Comparison of ENCODE assay signal across 2 cellular contexts in the genomic region with DNA sequence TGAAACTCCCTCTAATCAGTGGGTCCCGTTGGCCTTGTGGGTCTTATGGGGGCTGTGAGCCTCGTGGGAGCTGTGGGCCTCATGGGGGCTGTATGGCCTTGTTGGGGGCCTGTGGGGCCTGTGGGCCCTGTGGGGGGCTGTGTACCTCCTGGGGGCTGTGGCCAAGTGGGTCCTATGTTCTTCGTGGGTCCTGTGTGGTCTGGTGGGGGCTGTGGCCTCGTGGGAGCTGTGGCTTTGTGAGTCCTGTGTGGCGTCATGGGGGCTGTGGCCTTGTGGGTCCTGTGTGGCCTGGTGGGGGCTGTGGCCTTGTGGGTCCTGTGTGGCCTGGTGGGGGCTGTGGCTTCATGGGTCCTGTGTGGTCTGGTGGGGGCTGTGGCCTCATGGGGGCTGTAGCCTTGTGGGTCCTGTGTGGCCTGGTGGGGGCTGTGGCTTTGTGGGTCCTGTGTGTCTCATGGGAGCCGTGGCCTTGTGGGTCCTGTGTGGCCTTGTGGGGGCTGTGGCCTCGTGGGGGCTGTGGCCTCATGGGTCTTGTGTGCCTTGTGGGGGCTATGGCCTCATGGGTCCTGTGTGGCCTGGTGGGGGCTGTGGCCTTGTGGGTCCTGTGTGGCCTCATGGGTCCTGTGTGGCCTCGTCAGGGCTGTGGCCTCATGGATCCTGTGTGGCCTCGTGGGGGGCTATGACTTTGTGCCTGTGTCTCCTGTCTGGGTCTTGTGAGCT.
TF ChIP-seq lines count a peak whose summit lies in the region.

No MANE protein-coding gene starts in this region.

TF ChIP-seq in HEK293, 187 proteins besides CTCF, POLR2A, EP300 and RAD21:
- no peak for TF ChIP-seq SETDB1 (IDR thresholded peaks at IDR 0.05; ENCODE audit: insufficient read length, low read length)
- no peak for TF ChIP-seq ZNF521 (tag by site-specific recombination; IDR thresholded peaks at IDR 0.05)
- peak; percentile 52 for TF ChIP-seq GLIS1 (tag by site-specific recombination; IDR thresholded peaks at IDR 0.05)
- no peak for TF ChIP-seq ZBTB8A (tag by site-specific recombination; IDR thresholded peaks at IDR 0.05)
- TF ChIP-seq ZNF76 (tag by site-specific recombination; IDR thresholded peaks at IDR 0.05; ENCODE audit: borderline replicate concordance, low read depth), result peak; percentile 79
- no peak for TF ChIP-seq ZNF473 (tag by site-specific recombination; IDR thresholded peaks at IDR 0.05)
- no peak for TF ChIP-seq ZNF555 (tag by site-specific recombination; conservative IDR thresholded peaks at IDR 0.05)
TF ChIP-seq in HEK293: peak in this region for 2.

TF ChIP-seq in GM12878, 131 proteins besides CTCF, POLR2A, EP300 and RAD21:
- TF ChIP-seq HCFC1 (IDR thresholded peaks at IDR 0.05; ENCODE audit: low read length) (no peak), PAX5 (IDR thresholded peaks at IDR 0.05; ENCODE audit: borderline replicate concordance, low read depth, low read length) (0 out of 2 replicates have a peak, but pooled peaks have one; percentile 25), ZNF622 (IDR thresholded peaks at IDR 0.05) (no peak)
